ENCODE assay signal across 16 cellular contexts in the genomic region with DNA sequence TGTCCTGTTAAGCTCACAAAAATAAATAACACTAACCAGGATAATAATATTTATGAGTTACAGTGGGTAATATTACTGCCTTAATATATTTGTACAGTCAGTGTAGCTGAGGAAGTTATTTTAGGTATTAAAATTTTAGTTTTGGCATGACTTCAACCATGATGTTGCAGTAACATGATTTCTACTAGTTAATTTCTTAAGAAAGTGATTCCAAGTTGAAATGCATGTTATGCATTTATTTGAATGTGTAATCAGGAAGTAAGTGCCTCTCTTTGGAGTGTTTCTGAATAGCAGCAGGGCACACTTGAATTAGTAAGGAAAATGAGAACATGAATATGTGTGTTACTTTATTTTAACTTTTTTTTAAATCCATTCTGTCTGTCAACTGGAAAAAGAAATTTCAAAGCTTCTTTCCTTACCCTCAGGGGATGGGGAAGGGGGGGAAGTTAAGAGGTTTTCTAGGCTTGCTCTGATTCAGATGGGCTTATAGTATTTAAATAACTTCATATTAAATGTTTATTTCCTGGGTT. TPM values are rescaled to one million over a fixed set of nuclear protein-coding genes. Genes with fewer than 3 reads are reported as not detected.
DNase-seq lines count a peak whose midpoint lies in the region; ATAC-seq and TF ChIP-seq lines count a peak whose summit lies in the region.
"Had no signal": no experiment of that assay in that cellular context is flagged by ENCODE, and none has a peak within 500 bp of the region (broad histone marks: within the 10 kb centered on the region; RNA-seq: fewer than 3 reads in every experiment).

No MANE protein-coding gene starts in this region.

- H4K12ac ChIP-seq in trophoblast cell (ENCODE audit: low read depth, low read length), result no peak overlapping the region

- no peak for ATAC-seq in foreskin keratinocyte
- ATAC-seq: K562 had no signal

- POLR2A ChIA-PET in BJ (lab: Charles Lee), result no interaction called here

- no peak overlapping the region for H2AK5ac ChIP-seq in trophoblast cell (ENCODE audit: low read length)

- H2BK12ac ChIP-seq in trophoblast cell (ENCODE audit: low read length), result no peak overlapping the region

- no peak overlapping the region for H4K8ac ChIP-seq in trophoblast cell (ENCODE audit: low read depth, low read length)

- H3K4me2 ChIP-seq in osteoblast (ENCODE audit: insufficient read depth, low read length) (no peak overlapping the region), trophoblast cell (ENCODE audit: low read length) (no peak overlapping the region)
- H3K4me2 ChIP-seq: BLaER1 had no signal

- no peak overlapping the region for H3K9ac ChIP-seq in SK-N-MC (ENCODE audit: insufficient read length)
- no peak overlapping the region for H3K9ac ChIP-seq in trophoblast cell (ENCODE audit: low read length)
- H3K9ac ChIP-seq: BLaER1 had no signal

- peak; percentile 27 for DNase-seq in BJ (ENCODE audit: low read depth)
- peak; percentile 99 for DNase-seq in SK-N-MC (ENCODE audit: low read depth, low spot score)
- DNase-seq in fibroblast of gingiva (ENCODE audit: low read depth), result peak; percentile 55
- peak; percentile 38 for DNase-seq in osteoblast (ENCODE audit: insufficient read length, low spot score, missing footprints)
- DNase-seq in GOT3 (lab: John Stamatoyannopoulos, UW), result no peak
- no peak for DNase-seq in foreskin keratinocyte
- DNase-seq in trophoblast cell, result no peak
- DNase-seq in activated CD8-positive, alpha-beta memory T cell treated with anti-CD3 and anti-CD28 coated beads, Interleukin-2, amount 50 U/mL, for 48 hours, result no peak
- DNase-seq: ACHN, HCEC 1CT, NCI-H345, NCI-H526 treated with DMSO at 0.1 percent for 48 hours, SIG-M5 had no signal

- H4K91ac ChIP-seq in trophoblast cell (ENCODE audit: low read depth, low read length), result no peak overlapping the region

- no peak overlapping the region for H3K14ac ChIP-seq in trophoblast cell (ENCODE audit: low read length)

- H2AFZ ChIP-seq in osteoblast (ENCODE audit: low read length) (no peak overlapping the region), trophoblast cell (ENCODE audit: insufficient read depth, low read length, poor library complexity) (no peak overlapping the region)

- no peak overlapping the region for H2BK5ac ChIP-seq in trophoblast cell (ENCODE audit: low read depth, low read length, poor library complexity)

- no peak overlapping the region for H3K23ac ChIP-seq in trophoblast cell (ENCODE audit: low read length)

- H3K79me2 ChIP-seq in osteoblast (ENCODE audit: insufficient read depth, low read length) (peaks cover 91% of the 10 kb centered on the region), trophoblast cell (ENCODE audit: control insufficient read depth, insufficient read depth, low read length, poor library complexity) (peaks cover 2% of the 10 kb centered on the region)

- TF ChIP-seq CTCF in BJ (IDR thresholded peaks at IDR 0.05; ENCODE audit: insufficient read depth, low read depth, low read length) (no peak), osteoblast (IDR thresholded peaks at IDR 0.05; ENCODE audit: extremely low read depth, low read depth, low read length) (no peak), foreskin keratinocyte (conservative IDR thresholded peaks at IDR 0.05) (no peak)

- CTCF ChIA-PET in BJ (lab: Yijun Ruan, JAX), result interaction anchor here (1.5 kb wide), 1 partner anchor 31 kb away, joined by 3 read pairs; no protein-coding TSS in a partner anchor

- H3K27me3 ChIP-seq in BJ (ENCODE audit: control insufficient read depth, insufficient read depth, low read length), result no peaks in the 10 kb centered on the region
- H3K27me3 ChIP-seq in osteoblast (ENCODE audit: insufficient read depth, low read length), result no peaks in the 10 kb centered on the region
- no peaks in the 10 kb centered on the region for H3K27me3 ChIP-seq in foreskin keratinocyte
- H3K27me3 ChIP-seq in trophoblast cell (ENCODE audit: insufficient read depth, low read length), result no peaks in the 10 kb centered on the region
- H3K27me3 ChIP-seq: BLaER1 had no signal

- H3K4ac ChIP-seq in trophoblast cell (ENCODE audit: low read depth, low read length), result no peak overlapping the region

- H2BK120ac ChIP-seq in trophoblast cell (ENCODE audit: insufficient read depth, low read length, poor library complexity), result no peak overlapping the region

- H3K36me3 ChIP-seq in BJ (ENCODE audit: control insufficient read depth, insufficient read depth, low read length) (no peaks in the 10 kb centered on the region), SK-N-MC (ENCODE audit: insufficient read depth, low read length) (peaks cover 7% of the 10 kb centered on the region), osteoblast (ENCODE audit: insufficient read depth, low read length) (no peaks in the 10 kb centered on the region), trophoblast cell (ENCODE audit: control insufficient read depth in 1 of 2, insufficient read depth in 2 of 2, low read length in 2 of 2) (peaks cover 2 to 7% of the 10 kb centered on the region in 2 experiments)

- peaks cover 38% of the 10 kb centered on the region for H3K4me1 ChIP-seq in osteoblast (ENCODE audit: insufficient read depth, low read length)
- no peaks in the 10 kb centered on the region for H3K4me1 ChIP-seq in foreskin keratinocyte
- no peaks in the 10 kb centered on the region for H3K4me1 ChIP-seq in trophoblast cell (ENCODE audit: control insufficient read depth in 1 of 2, insufficient read depth in 2 of 2, low read length in 2 of 2)
- H3K4me1 ChIP-seq: BLaER1 had no signal

- H3K18ac ChIP-seq in trophoblast cell (ENCODE audit: low read length), result no peak overlapping the region

- peak overlapping the region; percentile 78 for H3K27ac ChIP-seq in SK-N-MC
- no peak overlapping the region for H3K27ac ChIP-seq in osteoblast (ENCODE audit: low read depth, low read length)
- H3K27ac ChIP-seq in foreskin keratinocyte, result no peak overlapping the region
- no peak overlapping the region for H3K27ac ChIP-seq in trophoblast cell (ENCODE audit: low read depth, low read length)
- H3K27ac ChIP-seq: BLaER1, HL-60 had no signal

- H3K79me1 ChIP-seq in trophoblast cell (ENCODE audit: low read length), result no peaks in the 10 kb centered on the region

- H3K4me3 ChIP-seq in BJ (ENCODE audit: low read depth, low read length) (no peak overlapping the region), SK-N-MC (peak overlapping the region; percentile 18; the same call in 1 of the 2 replicates), osteoblast (ENCODE audit: insufficient read depth, low read length) (no peak overlapping the region), trophoblast cell (ENCODE audit: low read depth, low read length) (no peak overlapping the region)
- H3K4me3 ChIP-seq: BLaER1, K562 had no signal

- H3K9me3 ChIP-seq in SK-N-MC (ENCODE audit: low read depth, low read length) (no peaks in the 10 kb centered on the region), osteoblast (ENCODE audit: low read depth, low read length) (no peaks in the 10 kb centered on the region), trophoblast cell (ENCODE audit: insufficient read depth, low read depth, low read length) (no peaks in the 10 kb centered on the region)
- H3K9me3 ChIP-seq: BLaER1 had no signal

- peaks cover 31% of the 10 kb centered on the region for H4K20me1 ChIP-seq in osteoblast (ENCODE audit: insufficient read depth, low read length)

RNA-seq across cellular contexts. Expression of gene CTNNA1, which starts 40.3 kb away (rescaled TPM):
- polyA plus RNA-seq in BJ (2011; rRNA removed), result 122 and 169 TPM in 2 replicates
- 169 and 278 TPM in 2 replicates for polyA minus RNA-seq in BJ (2011; rRNA and poly(A)+ RNA removed)
- 432 and 448 TPM in 2 replicates for total RNA-seq in osteoblast
- 250 and 266 TPM in 2 replicates for total RNA-seq in foreskin keratinocyte
- 146 and 149 TPM in 2 replicates for polyA plus RNA-seq in foreskin keratinocyte
- polyA plus RNA-seq in trophoblast cell (2013), result 203 and 211 TPM in 2 replicates

Comparison
In these comparisons a context has a peak if more than half of its experiments do, and no peak if none do; other contexts are left out.
1. DNase-seq: peak in BJ (single experiment), SK-N-MC (single experiment), fibroblast of gingiva (single experiment) and osteoblast (single experiment); none in GOT3 (single experiment), foreskin keratinocyte (0 of 2), trophoblast cell (0 of 2) and activated CD8-positive, alpha-beta memory T cell treated with anti-CD3 and anti-CD28 coated beads, Interleukin-2, amount 50 U/mL, for 48 hours (single experiment).